37 cellular contexts compared by ENCODE assay signal in the genomic region with DNA sequence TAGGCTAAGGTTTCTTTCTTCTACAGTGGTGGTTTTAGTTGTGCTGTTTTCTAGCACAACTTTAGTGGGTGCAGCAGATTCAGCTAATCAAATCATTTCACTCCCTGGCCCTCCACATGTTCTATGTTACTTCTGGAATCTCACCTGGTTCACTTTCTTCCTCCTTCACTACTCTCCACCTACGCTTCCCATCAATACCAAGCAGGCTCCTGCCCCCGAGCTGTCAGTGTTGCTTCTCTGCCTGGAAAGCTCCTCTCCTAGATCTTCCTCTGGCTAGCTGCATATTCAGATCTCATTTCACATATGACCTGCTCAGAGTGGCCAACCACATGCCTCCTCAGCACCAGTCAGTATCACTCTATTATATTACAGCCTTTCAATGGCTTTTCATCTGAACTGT. TPM values are rescaled to one million over a fixed set of nuclear protein-coding genes. Genes with fewer than 3 reads are reported as not detected.
"Had no signal": no experiment of that assay in that cellular context is flagged by ENCODE, and none has a peak within 500 bp of the region (broad histone marks: within the 10 kb centered on the region; RNA-seq: fewer than 3 reads in every experiment).

No MANE protein-coding gene starts in this region.

- H3K36me3 ChIP-seq: adrenal gland, ascending aorta, breast epithelium, cardiac muscle cell had no signal

- H3K4me3 ChIP-seq: adrenal gland, ascending aorta, body of pancreas, breast epithelium, cardiac muscle cell had no signal

- H3K4me3 Mint-ChIP-seq: activated naive CD4-positive, alpha-beta T cell treated with anti-CD3 and anti-CD28 coated beads, Interleukin-2, amount 10 ng/mL, durations not matched to agents 7 days and 5 days; activated naive CD4-positive, alpha-beta T cell treated with anti-CD3 and anti-CD28 coated beads, Interleukin-2, amount 50 U/mL, for 24 hours; activated naive CD8-positive, alpha-beta T cell; activated naive CD8-positive, alpha-beta T cell treated with anti-CD3 and anti-CD28 coated beads for 36 hours; activated naive CD8-positive, alpha-beta T cell treated with anti-CD3 and anti-CD28 coated beads, Interleukin-2, amount 10 ng/mL, durations not matched to agents 7 days and 5 days; activated naive CD8-positive, alpha-beta T cell treated with anti-CD3 and anti-CD28 coated beads, Interleukin-2, amount 50 U/mL, for 24 hours; activated T-cell treated with anti-CD3 and anti-CD28 coated beads, Interleukin-2, amount 50 U/mL, for 24 hours; activated T-cell treated with anti-CD3 and anti-CD28 coated beads, Interleukin-2, amount 50 U/mL, for 4 hours; activated T-cell treated with anti-CD3 and anti-CD28 coated beads, Interleukin-2, amount 50 U/mL, for 72 hours; activated T-helper 1 cell treated with anti-CD3 and anti-CD28 coated beads, Interleukin-12 subunit alpha, Interleukin-12 subunit beta, Interleukin-2, Interleukin-4 antibody, amounts not matched to agents 30 ng/mL and 10 ng/mL and 1 ng/mL, durations not matched to agents 14 hours and 24 hours and 36 hours; activated T-helper 17 cell treated with anti-CD3 and anti-CD28 coated beads, Interleukin-2, amount 50 U/mL, for 72 hours; brain; central memory CD8-positive, alpha-beta T cell had no signal

- H3K4me1 Mint-ChIP-seq: activated naive CD4-positive, alpha-beta T cell treated with anti-CD3 and anti-CD28 coated beads, Interleukin-2, amount 10 ng/mL, durations not matched to agents 7 days and 5 days; activated naive CD4-positive, alpha-beta T cell treated with anti-CD3 and anti-CD28 coated beads, Interleukin-2, amount 50 U/mL, for 24 hours; activated naive CD8-positive, alpha-beta T cell treated with anti-CD3 and anti-CD28 coated beads for 36 hours; activated naive CD8-positive, alpha-beta T cell treated with anti-CD3 and anti-CD28 coated beads, Interleukin-2, amount 10 ng/mL, durations not matched to agents 7 days and 5 days; activated naive CD8-positive, alpha-beta T cell treated with anti-CD3 and anti-CD28 coated beads, Interleukin-2, amount 50 U/mL, for 24 hours; activated T-helper 17 cell treated with anti-CD3 and anti-CD28 coated beads, Interleukin-2, amount 50 U/mL, for 72 hours; central memory CD8-positive, alpha-beta T cell had no signal

- H3K9me3 Mint-ChIP-seq: activated naive CD4-positive, alpha-beta T cell treated with anti-CD3 and anti-CD28 coated beads, Interleukin-2, amount 10 ng/mL, durations not matched to agents 7 days and 5 days; activated naive CD8-positive, alpha-beta T cell treated with anti-CD3 and anti-CD28 coated beads, Interleukin-2, amount 10 ng/mL, durations not matched to agents 7 days and 5 days; activated T-helper 1 cell treated with anti-CD3 and anti-CD28 coated beads, Interleukin-12 subunit alpha, Interleukin-12 subunit beta, Interleukin-2, Interleukin-4 antibody, amounts not matched to agents 30 ng/mL and 10 ng/mL and 1 ng/mL, durations not matched to agents 14 hours and 24 hours and 36 hours; activated T-helper 2 cell treated with anti-CD3 and anti-CD28 coated beads, Interferon-gamma antibody, Interleukin-2, Interleukin-4, amounts not matched to agents 10 μg/mL and 5 μg/mL and 100 μg/mL, durations not matched to agents 14 hours and 24 hours and 36 hours had no signal

- H3K27ac ChIP-seq: adrenal gland, ascending aorta, body of pancreas, breast epithelium, cardiac muscle cell had no signal

- H3K36me3 Mint-ChIP-seq: activated naive CD4-positive, alpha-beta T cell treated with anti-CD3 and anti-CD28 coated beads, Interleukin-2, amount 10 ng/mL, durations not matched to agents 7 days and 5 days; activated naive CD4-positive, alpha-beta T cell treated with anti-CD3 and anti-CD28 coated beads, Interleukin-2, amount 50 U/mL, for 24 hours; activated naive CD8-positive, alpha-beta T cell; activated naive CD8-positive, alpha-beta T cell treated with anti-CD3 and anti-CD28 coated beads for 36 hours; activated naive CD8-positive, alpha-beta T cell treated with anti-CD3 and anti-CD28 coated beads, Interleukin-2, amount 10 ng/mL, durations not matched to agents 7 days and 5 days; brain had no signal

- H3K27me3 ChIP-seq: ascending aorta, body of pancreas, breast epithelium, cardiac muscle cell had no signal

- H3K27me3 Mint-ChIP-seq: activated naive CD4-positive, alpha-beta T cell treated with anti-CD3 and anti-CD28 coated beads, Interleukin-2, amount 10 ng/mL, durations not matched to agents 7 days and 5 days; activated naive CD4-positive, alpha-beta T cell treated with anti-CD3 and anti-CD28 coated beads, Interleukin-2, amount 50 U/mL, for 24 hours; activated naive CD8-positive, alpha-beta T cell; activated naive CD8-positive, alpha-beta T cell treated with anti-CD3 and anti-CD28 coated beads for 36 hours; activated naive CD8-positive, alpha-beta T cell treated with anti-CD3 and anti-CD28 coated beads, Interleukin-2, amount 50 U/mL, for 24 hours; activated T-cell treated with anti-CD3 and anti-CD28 coated beads, Interleukin-2, amount 50 U/mL, for 24 hours; activated T-helper 17 cell treated with anti-CD3 and anti-CD28 coated beads, Interleukin-2, amount 50 U/mL, for 72 hours; central memory CD8-positive, alpha-beta T cell had no signal

- H3K27ac Mint-ChIP-seq: activated naive CD4-positive, alpha-beta T cell treated with anti-CD3 and anti-CD28 coated beads, Interleukin-2, amount 10 ng/mL, durations not matched to agents 7 days and 5 days; activated naive CD4-positive, alpha-beta T cell treated with anti-CD3 and anti-CD28 coated beads, Interleukin-2, amount 50 U/mL, for 24 hours; activated naive CD4-positive, alpha-beta T cell treated with anti-CD3 and anti-CD28 coated beads, Interleukin-2, amount 50 U/mL, for 72 hours; activated naive CD8-positive, alpha-beta T cell; activated naive CD8-positive, alpha-beta T cell treated with anti-CD3 and anti-CD28 coated beads for 36 hours; activated naive CD8-positive, alpha-beta T cell treated with anti-CD3 and anti-CD28 coated beads, Interleukin-2, amount 10 ng/mL, durations not matched to agents 7 days and 5 days; activated naive CD8-positive, alpha-beta T cell treated with anti-CD3 and anti-CD28 coated beads, Interleukin-2, amount 50 U/mL, for 24 hours; activated T-cell treated with anti-CD3 and anti-CD28 coated beads, Interleukin-2, amount 50 U/mL, for 24 hours; activated T-cell treated with anti-CD3 and anti-CD28 coated beads, Interleukin-2, amount 50 U/mL, for 72 hours; activated T-helper 1 cell treated with anti-CD3 and anti-CD28 coated beads, Interleukin-12 subunit alpha, Interleukin-12 subunit beta, Interleukin-2, Interleukin-4 antibody, amounts not matched to agents 30 ng/mL and 10 ng/mL and 1 ng/mL, durations not matched to agents 14 hours and 24 hours and 36 hours; activated T-helper 17 cell treated with anti-CD3 and anti-CD28 coated beads, Interleukin-2, amount 50 U/mL, for 72 hours; activated T-helper 2 cell treated with anti-CD3 and anti-CD28 coated beads, Interferon-gamma antibody, Interleukin-2, Interleukin-4, amounts not matched to agents 10 μg/mL and 5 μg/mL and 100 μg/mL, durations not matched to agents 14 hours and 24 hours and 36 hours; brain had no signal

- DNase-seq: activated effector memory CD4-positive, alpha-beta T cell treated with anti-CD3 and anti-CD28 coated beads, Interleukin-2, amount 50 U/mL, for 16 hours; activated effector memory CD4-positive, alpha-beta T cell treated with Interleukin-2 at 50 U/mL for 16 hours; activated gamma-delta T cell; activated gamma-delta T cell treated with Interleukin-2 at 50 U/mL for 16 hours; activated naive CD4-positive, alpha-beta T cell; activated naive CD4-positive, alpha-beta T cell treated with anti-CD3 and anti-CD28 coated beads, Interleukin-2, amount 10 ng/mL, durations not matched to agents 7 days and 5 days; activated naive CD4-positive, alpha-beta T cell treated with anti-CD3 and anti-CD28 coated beads, Interleukin-2, amount 50 U/mL, for 16 hours; activated naive CD4-positive, alpha-beta T cell treated with Interleukin-2 at 50 U/mL for 16 hours; activated naive CD8-positive, alpha-beta T cell treated with anti-CD3 and anti-CD28 coated beads for 36 hours; activated naive CD8-positive, alpha-beta T cell treated with anti-CD3 and anti-CD28 coated beads, Interleukin-2, amount 10 ng/mL, durations not matched to agents 7 days and 5 days; activated naive CD8-positive, alpha-beta T cell treated with anti-CD3 and anti-CD28 coated beads, Interleukin-2, amount 50 U/mL, for 24 hours; activated T-cell treated with anti-CD3 and anti-CD28 coated beads for 4 hours; activated T-cell treated with anti-CD3 and anti-CD28 coated beads, Interleukin-2, amount 50 U/mL, for 1 hour; activated T-cell treated with anti-CD3 and anti-CD28 coated beads, Interleukin-2, amount 50 U/mL, for 24 hours; activated T-cell treated with anti-CD3 and anti-CD28 coated beads, Interleukin-2, amount 50 U/mL, for 4 hours; activated T-cell treated with anti-CD3 and anti-CD28 coated beads, Interleukin-2, amount 50 U/mL, for 48 hours; activated T-cell treated with anti-CD3 and anti-CD28 coated beads, Interleukin-2, amount 50 U/mL, for 72 hours; adrenal gland; amniotic stem cell; amygdala; aorta; body of pancreas; central memory CD4-positive, alpha-beta T cell; cerebellar nuclear complex had no signal

RNA-seq across cellular contexts. Expression of a gene that starts 19.6 kb away (rescaled TPM):
- total RNA-seq: activated naive CD4-positive, alpha-beta T cell treated with anti-CD3 and anti-CD28 coated beads, Interleukin-2, amount 50 U/mL, for 72 hours; activated naive CD8-positive, alpha-beta T cell treated with anti-CD3 and anti-CD28 coated beads for 36 hours; activated naive CD8-positive, alpha-beta T cell treated with anti-CD3 and anti-CD28 coated beads, Interleukin-2, amount 10 ng/mL, durations not matched to agents 7 days and 5 days; activated T-cell treated with anti-CD3 and anti-CD28 coated beads, Interleukin-2, amount 50 U/mL, for 4 hours; activated T-cell treated with anti-CD3 and anti-CD28 coated beads, Interleukin-2, amount 50 U/mL, for 72 hours; activated T-helper 1 cell treated with anti-CD3 and anti-CD28 coated beads, Interleukin-12 subunit alpha, Interleukin-12 subunit beta, Interleukin-2, Interleukin-4 antibody, amounts not matched to agents 30 ng/mL and 10 ng/mL and 1 ng/mL, durations not matched to agents 14 hours and 24 hours and 36 hours; activated T-helper 17 cell treated with anti-CD3 and anti-CD28 coated beads, Interleukin-2, amount 50 U/mL, for 72 hours; activated T-helper 2 cell treated with anti-CD3 and anti-CD28 coated beads, Interferon-gamma antibody, Interleukin-2, Interleukin-4, amounts not matched to agents 10 μg/mL and 5 μg/mL and 100 μg/mL, durations not matched to agents 14 hours and 24 hours and 36 hours; bronchial epithelial cell; chondrocyte had no signal
